9 cellular contexts compared by ENCODE assay signal in the genomic region with DNA sequence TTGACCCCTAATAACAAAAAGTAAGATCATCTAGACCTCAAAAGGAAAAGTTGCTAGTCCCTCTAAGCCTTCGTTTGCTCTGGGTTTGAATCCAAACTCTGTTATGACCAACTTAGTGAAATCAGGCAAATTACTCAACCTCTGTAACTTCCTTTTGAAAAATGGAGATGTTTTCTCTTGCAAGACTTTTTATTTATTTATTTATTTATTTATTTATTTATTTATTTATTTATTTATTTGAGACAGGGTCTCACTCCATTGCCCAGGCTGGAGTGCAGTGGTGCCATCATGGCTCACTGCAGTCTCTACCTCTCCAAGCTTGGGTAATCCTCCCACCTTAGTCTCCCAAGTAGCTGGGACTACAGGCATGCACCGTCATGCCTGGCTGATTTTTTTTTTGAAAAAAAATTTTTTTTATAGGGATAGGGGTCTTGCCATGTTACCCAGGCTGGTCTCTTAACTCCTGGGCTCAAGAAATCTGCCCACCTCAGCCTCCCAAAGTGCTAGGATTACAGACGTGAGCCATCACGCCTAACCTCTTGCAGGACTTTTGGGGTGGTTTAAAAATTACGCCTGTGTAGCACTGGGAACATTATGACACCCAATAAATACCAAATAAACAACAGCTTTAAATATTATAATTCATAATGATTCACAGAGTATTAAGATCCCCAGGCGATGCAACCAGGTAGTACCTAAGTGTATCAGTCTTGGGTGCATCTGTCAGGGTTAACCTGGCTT.
DNase-seq lines count a peak whose midpoint lies in the region; ATAC-seq and TF ChIP-seq lines count a peak whose summit lies in the region.
"Had no signal": no experiment of that assay in that cellular context is flagged by ENCODE, and none has a peak within 500 bp of the region (broad histone marks: within the 10 kb centered on the region; RNA-seq: fewer than 3 reads in every experiment).

No MANE protein-coding gene starts in this region.

- no peak for DNase-seq in activated CD4-positive, alpha-beta T cell treated with anti-CD3 and anti-CD28 coated beads, Interleukin-2, amount 10 ng/mL, durations not matched to agents 24 days and 14 days
- no peak for DNase-seq in activated CD4-positive, alpha-beta T cell treated with anti-CD3 and anti-CD28 coated beads, Interleukin-2, amount 50 U/mL, for 1 hour
- DNase-seq in RWPE2 (ENCODE audit: low spot score), result no peak
- no peak for DNase-seq in esophagus squamous epithelium (lab: John Stamatoyannopoulos, UW)
- no peak for DNase-seq in NCI-H1092 treated with DMSO at 0.1 percent for 48 hours (lab: John Stamatoyannopoulos, UW)
- no peak for DNase-seq in SJCRH30
- no peak for DNase-seq in adrenal gland
- DNase-seq: erythroblast had no signal

- H3K27me3 ChIP-seq in RWPE2 (ENCODE audit: insufficient read depth, poor library complexity, severe bottlenecking) (no peaks in the 10 kb centered on the region), esophagus squamous epithelium (no peaks in the 10 kb centered on the region), SJCRH30 (no peaks in the 10 kb centered on the region), adrenal gland (no peaks in the 10 kb centered on the region)

- peaks cover 26% of the 10 kb centered on the region for H3K4me1 ChIP-seq in RWPE2 (ENCODE audit: insufficient read depth, poor library complexity, severe bottlenecking)
- H3K4me1 ChIP-seq in esophagus squamous epithelium, result peaks cover 0 to 43% (median 9%) of the 10 kb centered on the region in 3 donors
- no peaks in the 10 kb centered on the region for H3K4me1 ChIP-seq in SJCRH30
- H3K4me1 ChIP-seq in adrenal gland (replicated peaks in 1 of 2), result peaks cover 0 to 20% of the 10 kb centered on the region in 2 donors

- H3K27me3 Mint-ChIP-seq in activated CD4-positive, alpha-beta T cell treated with anti-CD3 and anti-CD28 coated beads, Interleukin-2, amount 10 ng/mL, durations not matched to agents 24 days and 14 days, result no peaks in the 10 kb centered on the region

- no peak overlapping the region for H3K4me3 ChIP-seq in RWPE2 (ENCODE audit: severe bottlenecking)
- peak overlapping the region in 1 of 4 donors; percentile 43 for H3K4me3 ChIP-seq in esophagus squamous epithelium
- H3K4me3 ChIP-seq in skin epidermis, result no peak overlapping the region
- no peak overlapping the region for H3K4me3 ChIP-seq in SJCRH30
- H3K4me3 ChIP-seq in adrenal gland, result no peak overlapping the region

- H3K36me3 ChIP-seq in RWPE2 (ENCODE audit: low read depth) (0 out of 2 replicates have a peak, but pooled peaks cover 6% of the 10 kb centered on the region), esophagus squamous epithelium (no peaks in the 10 kb centered on the region), SJCRH30 (no peaks in the 10 kb centered on the region), adrenal gland (replicated peaks in 1 of 2) (no peaks in the 10 kb centered on the region)

- no peak for TF ChIP-seq CTCF in RWPE2 (IDR thresholded peaks at IDR 0.05; ENCODE audit: poor library complexity, severe bottlenecking)
- TF ChIP-seq CTCF in esophagus squamous epithelium (IDR thresholded peaks at IDR 0.05), result no peak
- no peak for TF ChIP-seq CTCF in adrenal gland (IDR thresholded peaks at IDR 0.05)

- intact Hi-C loops in activated CD4-positive, alpha-beta T cell treated with anti-CD3 and anti-CD28 coated beads, Interleukin-2, amount 10 ng/mL, durations not matched to agents 24 days and 14 days (cut with micrococcal nuclease), result loop anchor here (1.0 to 2.0 kb wide), 5 partner anchors 9 to 64 kb away; partner anchors contain the start of gene PITPNC1
- intact Hi-C loops in esophagus squamous epithelium (cut with DNase I), result no loop called here
- intact Hi-C loops in adrenal gland (cut with DNase I), result no loop called here

- no peaks in the 10 kb centered on the region for H3K9me3 ChIP-seq in RWPE2 (ENCODE audit: severe bottlenecking)
- H3K9me3 ChIP-seq in esophagus squamous epithelium, result no peaks in the 10 kb centered on the region
- H3K9me3 ChIP-seq in SJCRH30 (replicated peaks), result no peaks in the 10 kb centered on the region
- no peaks in the 10 kb centered on the region for H3K9me3 ChIP-seq in adrenal gland (replicated peaks in 1 of 3)

- WGBS in esophagus squamous epithelium, 2 donors, result 67 to 69% methylated on average over 6 of the region's 6 CpGs
- 63 to 77% (median 70%) methylated on average over 6 of the region's 6 CpGs for WGBS in adrenal gland, 4 donors

- peak overlapping the region; percentile 84 for H3K4me3 Mint-ChIP-seq in activated CD4-positive, alpha-beta T cell treated with anti-CD3 and anti-CD28 coated beads, Interleukin-2, amount 10 ng/mL, durations not matched to agents 24 days and 14 days

- peaks cover 60% of the 10 kb centered on the region for H3K4me1 Mint-ChIP-seq in activated CD4-positive, alpha-beta T cell treated with anti-CD3 and anti-CD28 coated beads, Interleukin-2, amount 10 ng/mL, durations not matched to agents 24 days and 14 days

- ATAC-seq in RWPE2 (ENCODE audit: low read depth), result peak; percentile 15; the same call in 1 of the 3 replicates

- H3K27ac ChIP-seq in RWPE2 (ENCODE audit: poor library complexity, severe bottlenecking), result peak overlapping the region; percentile 61
- H3K27ac ChIP-seq in esophagus squamous epithelium, result peak overlapping the region in 3 of 4 donors; percentile 63 to 79 (median 71)
- peak overlapping the region in 15 of 21 experiments; percentile 33 to 95 (median 70) for H3K27ac ChIP-seq in skin epidermis
- H3K27ac ChIP-seq in SJCRH30, result no peak overlapping the region
- H3K27ac ChIP-seq in adrenal gland, result peak overlapping the region in 2 of 5 donors; percentile 45 to 49

- peaks cover 8% of the 10 kb centered on the region for H3K36me3 Mint-ChIP-seq in activated CD4-positive, alpha-beta T cell treated with anti-CD3 and anti-CD28 coated beads, Interleukin-2, amount 10 ng/mL, durations not matched to agents 24 days and 14 days (ENCODE audit: low read depth)

- H3K9me3 Mint-ChIP-seq in activated CD4-positive, alpha-beta T cell treated with anti-CD3 and anti-CD28 coated beads, Interleukin-2, amount 10 ng/mL, durations not matched to agents 24 days and 14 days, result no peaks in the 10 kb centered on the region

- peak overlapping the region; percentile 96 for H3K27ac Mint-ChIP-seq in activated CD4-positive, alpha-beta T cell treated with anti-CD3 and anti-CD28 coated beads, Interleukin-2, amount 10 ng/mL, durations not matched to agents 24 days and 14 days

- TF ChIP-seq POLR2A in esophagus squamous epithelium (IDR thresholded peaks at IDR 0.05) (no peak), adrenal gland (IDR thresholded peaks at IDR 0.05) (no peak)
